Comparison of ENCODE assay signal across 8 cellular contexts in genomic region chr3:52339612-52340011, GRCh38. TPM values are rescaled to one million over a fixed set of nuclear protein-coding genes. Genes with fewer than 3 reads are reported as not detected.
DNase-seq lines count a peak whose midpoint lies in the region; ATAC-seq and TF ChIP-seq lines count a peak whose summit lies in the region.

No MANE protein-coding gene starts in this region.

- H3K9me2 ChIP-seq in DOHH2 (replicated peaks; ENCODE audit: control insufficient read depth, low read length), result no peaks in the 10 kb centered on the region

- intact Hi-C loops in prostate gland (cut with DNase I), result loop anchor here (5.0 kb wide), 2 partner anchors 117 to 337 kb away; no protein-coding TSS in a partner anchor

- H3K27me3 ChIP-seq in DOHH2 (ENCODE audit: control insufficient read depth, low read length) (no peaks in the 10 kb centered on the region; the same call in 1 of the 2 replicates), prostate gland (replicated peaks; ENCODE audit: insufficient read depth) (no peaks in the 10 kb centered on the region)

- no peaks in the 10 kb centered on the region for H3K36me3 ChIP-seq in DOHH2 (ENCODE audit: control insufficient read depth, low read length)
- H3K36me3 ChIP-seq in prostate gland, result no peaks in the 10 kb centered on the region

- H3K27ac ChIP-seq in DOHH2 (ENCODE audit: low read depth, low read length), result no peak overlapping the region
- no peak overlapping the region for H3K27ac ChIP-seq in prostate gland

- TF ChIP-seq POLR2A in prostate gland (IDR thresholded peaks at IDR 0.05), result no peak

- WGBS in prostate gland, result 2% methylated on average over 3 of the region's 3 CpGs

- peak; percentile 78 for DNase-seq in LNCaP clone FGC (ENCODE audit: low read depth)
- peak; percentile 84 for DNase-seq in OCI-M1 (lab: John Stamatoyannopoulos, UW)
- peak; percentile 13 for DNase-seq in activated T-helper 9 cell treated with anti-CD3 and anti-CD28 coated beads, Interleukin-2, amount 50 U/mL, for 16 hours (ENCODE audit: low read depth)
- peak; percentile 67 for DNase-seq in glomerular visceral epithelial cell (ENCODE audit: extremely low spot score)
- peak; percentile 61 for DNase-seq in prostate gland (ENCODE audit: low spot score)

- H3K4me2 ChIP-seq in DOHH2 (ENCODE audit: low read length), result no peak overlapping the region

- H3K4me3 ChIP-seq in DOHH2 (ENCODE audit: low read length), result no peak overlapping the region
- no peak overlapping the region for H3K4me3 ChIP-seq in LNCaP clone FGC (ENCODE audit: low read depth, low read length)
- H3K4me3 ChIP-seq in prostate gland, result no peak overlapping the region

- no peaks in the 10 kb centered on the region for H3K9me3 ChIP-seq in DOHH2 (ENCODE audit: control insufficient read depth, insufficient read depth, low read length)
- no peaks in the 10 kb centered on the region for H3K9me3 ChIP-seq in prostate gland

- H3K79me2 ChIP-seq in DOHH2 (ENCODE audit: control insufficient read depth, low read length), result no peaks in the 10 kb centered on the region

- H3K4me1 ChIP-seq in DOHH2 (ENCODE audit: control insufficient read depth, low read length), result peaks cover 4% of the 10 kb centered on the region
- no peaks in the 10 kb centered on the region for H3K4me1 ChIP-seq in prostate gland (replicated peaks)

- TF ChIP-seq CTCF in DOHH2 (IDR thresholded peaks at IDR 0.05; ENCODE audit: low read depth, low read length, poor library complexity, severe bottlenecking) (peak; percentile 86), LNCaP clone FGC (IDR thresholded peaks at IDR 0.05; ENCODE audit: control insufficient read depth, extremely low read depth, insufficient read depth) (peak; percentile 74), prostate gland (IDR thresholded peaks at IDR 0.05) (peak; percentile 42 to 85 (median 71))

- H4K20me1 ChIP-seq in DOHH2 (ENCODE audit: control insufficient read depth, insufficient read depth, low read depth, low read length), result no peaks in the 10 kb centered on the region

- no peaks in the 10 kb centered on the region for H3F3A ChIP-seq in DOHH2 (ENCODE audit: control insufficient read depth, insufficient read depth)

- ATAC-seq in GM18861 (IDR thresholded peaks at IDR 0.05; ENCODE audit: unreplicated experiment) (no peak), HG03520 (IDR thresholded peaks at IDR 0.05; ENCODE audit: unreplicated experiment) (no peak)

RNA-seq across cellular contexts. Expression of gene DNAH1, which starts 23.5 kb away (rescaled TPM):
- total RNA-seq in prostate gland, result 10 to 100 TPM in 1 of 2 donors, 1 to 10 TPM in 1; 5.6 to 18.7 TPM

RNA-seq across cellular contexts. Expression of gene GLYCTK, which starts 52.0 kb away (rescaled TPM):
- total RNA-seq in prostate gland, result 10 to 100 TPM in 1 of 2 donors, 1 to 10 TPM in 1; 7.3 to 12.2 TPM

Comparison
In these comparisons a context has a peak if more than half of its experiments do, and no peak if none do; other contexts are left out.
1. DNase-seq: peak in every context shown above with its lines; median percentile 84 in OCI-M1; 78 in LNCaP clone FGC; 67 in glomerular visceral epithelial cell; 61 in prostate gland; 13 in activated T-helper 9 cell treated with anti-CD3 and anti-CD28 coated beads, Interleukin-2, amount 50 U/mL, for 16 hours.